In genomic region chr17:34571428-34572130, GRCh38 we compare ENCODE assay signal across 20 cellular contexts. TPM values are rescaled to one million over a fixed set of nuclear protein-coding genes. Genes with fewer than 3 reads are reported as not detected.
DNase-seq lines count a peak whose midpoint lies in the region; ATAC-seq, FAIRE-seq and TF ChIP-seq lines count a peak whose summit lies in the region.
"Had no signal": no experiment of that assay in that cellular context is flagged by ENCODE, and none has a peak within 500 bp of the region (broad histone marks: within the 10 kb centered on the region; RNA-seq: fewer than 3 reads in every experiment).

No MANE protein-coding gene starts in this region.

- no peak overlapping the region for H2AFZ ChIP-seq in HepG2 (ENCODE audit: low read length)
- no peak overlapping the region for H2AFZ ChIP-seq in OCI-LY3 (ENCODE audit: low read depth, low read length)
- H2AFZ ChIP-seq in mammary epithelial cell (ENCODE audit: low read depth, low read length), result no peak overlapping the region

- H3K27ac ChIP-seq in right lobe of liver, result no peak overlapping the region
- no peak overlapping the region for H3K27ac ChIP-seq in HepG2 (ENCODE audit: extremely low read length, insufficient read depth, low read length)
- H3K27ac ChIP-seq in OCI-LY3 (ENCODE audit: low read length), result no peak overlapping the region
- no peak overlapping the region for H3K27ac ChIP-seq in mammary epithelial cell (ENCODE audit: insufficient read depth, low read depth, low read length)
- H3K27ac ChIP-seq: SJCRH30 had no signal

- CTCF ChIA-PET in HepG2 (lab: Yijun Ruan, JAX; ENCODE audit: low intra/inter-chr PET ratio, low total read pairs), result no interaction called here
- CTCF ChIA-PET in mammary epithelial cell (lab: Charles Lee; ENCODE audit: low non-redundant PET), result no interaction called here

- H3K4me1 ChIP-seq in right lobe of liver (no peaks in the 10 kb centered on the region), HepG2 (ENCODE audit: insufficient read depth, low read length) (no peaks in the 10 kb centered on the region), OCI-LY3 (ENCODE audit: low read length) (peaks cover 33% of the 10 kb centered on the region), mammary epithelial cell (ENCODE audit: insufficient read depth, low read length) (no peaks in the 10 kb centered on the region)
- H3K4me1 ChIP-seq: SJCRH30 had no signal

- WGBS in right lobe of liver (ENCODE audit: insufficient coverage, low coverage, low lambda C conversion rate, missing lambda C conversion rate), result 30% methylated on average over 10 of the region's 12 CpGs
- 22% methylated on average over 10 of the region's 12 CpGs for WGBS in HepG2 (ENCODE audit: low lambda C conversion rate)
- 1% methylated on average over 8 of the region's 12 CpGs for WGBS in mammary epithelial cell (ENCODE audit: low coverage, missing lambda C conversion rate)

- no peak for FAIRE-seq in HepG2 (lab: Jason Lieb, UNC)

- BruUV-seq in HepG2 (replicated peaks; lab: Mats Ljungman, UMichigan) (no TSS peak), mammary epithelial cell (replicated peaks; lab: Mats Ljungman, UMichigan) (no TSS peak)

- H3K4me3 ChIP-seq in right lobe of liver (no peak overlapping the region), HepG2 (replicated peaks in 1 of 3; ENCODE audit: insufficient read depth in 1 of 3, low read depth in 2 of 3, low read length in 3 of 3) (no peak overlapping the region), OCI-LY3 (ENCODE audit: low read length) (no peak overlapping the region), mammary epithelial cell (replicated peaks in 1 of 3; ENCODE audit: insufficient read depth in 1 of 3, low read depth in 2 of 3, low read length in 3 of 3) (no peak overlapping the region)
- H3K4me3 ChIP-seq: SJCRH30 had no signal

- in situ Hi-C loops in HepG2 (cut with HindIII; ENCODE audit: extremely low pct_ligation_motif_present, low pct_unique_long_range_greater_than_20kb) (no loop called here), mammary epithelial cell (cut with MboI; ENCODE audit: low sequenced_read_pairs in 2 of 2) (loop anchor here in 1 of 2 donors (25.0 kb wide), 1 partner anchor 109 kb away; no protein-coding TSS in a partner anchor)

- POLR2A ChIA-PET in HepG2 (lab: Yijun Ruan, JAX), result no interaction called here

- no peaks in the 10 kb centered on the region for H3K36me3 Mint-ChIP-seq in nephron (ENCODE audit: low read depth)
- H3K36me3 Mint-ChIP-seq: CD4-positive, alpha-beta memory T cell had no signal

- H3K27me3 ChIP-seq in right lobe of liver (no peaks in the 10 kb centered on the region), HepG2 (ENCODE audit: control insufficient read depth in 1 of 2, insufficient read depth in 2 of 2, low read length in 2 of 2) (peaks cover 0 to 7% of the 10 kb centered on the region in 2 experiments; a peak in 3 of 5 replicates), OCI-LY3 (ENCODE audit: low read depth, low read length) (peaks cover 33% of the 10 kb centered on the region), mammary epithelial cell (ENCODE audit: insufficient read depth, low read length) (peaks cover 2% of the 10 kb centered on the region)

- dilution Hi-C loops in mammary epithelial cell (cut with HindIII; ENCODE audit: low sequenced_read_pairs), result no loop called here

- H3K4me2 ChIP-seq in HepG2 (ENCODE audit: low read depth, low read length), result no peak overlapping the region
- peak overlapping the region; percentile 51 for H3K4me2 ChIP-seq in OCI-LY3 (ENCODE audit: low read length)
- H3K4me2 ChIP-seq in mammary epithelial cell (ENCODE audit: insufficient read depth, low read depth, low read length), result no peak overlapping the region

- H3K4me3 Mint-ChIP-seq in nephron, result peak overlapping the region; percentile 22 to 29 (median 28)
- H3K4me3 Mint-ChIP-seq: CD4-positive, alpha-beta memory T cell had no signal

- H3K36me3 ChIP-seq in right lobe of liver (no peaks in the 10 kb centered on the region), HepG2 (replicated peaks in 1 of 2; ENCODE audit: control insufficient read depth in 1 of 2, insufficient read depth in 2 of 2, low read length in 2 of 2) (no peaks in the 10 kb centered on the region), OCI-LY3 (replicated peaks; ENCODE audit: low read depth, low read length) (no peaks in the 10 kb centered on the region), mammary epithelial cell (ENCODE audit: insufficient read depth, low read length) (no peaks in the 10 kb centered on the region)
- H3K36me3 ChIP-seq: SJCRH30 had no signal

- TF ChIP-seq POLR2A in right lobe of liver (IDR thresholded peaks at IDR 0.05) (no peak), HepG2 (IDR thresholded peaks at IDR 0.05; ENCODE audit: insufficient read depth in 1 of 2, low read depth in 2 of 2, low read length in 2 of 2) (no peak)

- no peak for TF ChIP-seq RAD21 in HepG2 (CRISPR knock-in tag; IDR thresholded peaks at IDR 0.05)

- TF ChIP-seq EP300 in HepG2 (IDR thresholded peaks at IDR 0.05; ENCODE audit: low read depth in 2 of 2, low read length in 2 of 2), result no peak
- no peak for TF ChIP-seq EP300 in HepG2 (CRISPR knock-in tag; IDR thresholded peaks at IDR 0.05; ENCODE audit: borderline replicate concordance)

- DNase-seq in right lobe of liver (peak; percentile 39 to 61 (median 60)), HepG2 (ENCODE audit: low spot score) (no peak), NCI-H1436 (lab: John Stamatoyannopoulos, UW) (no peak), mammary epithelial cell (no peak)
- DNase-seq in NK-92 treated with Interleukin-12 subunit alpha and Interleukin-12 subunit beta, amount 100 ng/mL, for 24 hours (lab: John Stamatoyannopoulos, UW), result no peak
- DNase-seq: Calu3; CD4-positive, alpha-beta memory T cell; DMS79; H7; Kasumi-1; MM.1S; NCI-H1105; NCI-H1694 treated with DMSO at 0.1 percent for 48 hours; NCI-H2107; NCI-H345; NCI-H526; PC-3; SJCRH30 had no signal

- no peaks in the 10 kb centered on the region for H4K20me1 ChIP-seq in HepG2 (ENCODE audit: insufficient read depth, low read length)
- no peaks in the 10 kb centered on the region for H4K20me1 ChIP-seq in OCI-LY3 (ENCODE audit: insufficient read depth, low read length)
- no peaks in the 10 kb centered on the region for H4K20me1 ChIP-seq in mammary epithelial cell (ENCODE audit: insufficient read depth, low read length)

- peaks cover 6% of the 10 kb centered on the region for H3K9me3 Mint-ChIP-seq in nephron

- H3K27ac Mint-ChIP-seq in nephron, result peak overlapping the region in 2 of 3 experiments; percentile 16 to 38
- H3K27ac Mint-ChIP-seq: CD4-positive, alpha-beta memory T cell had no signal

- no peaks in the 10 kb centered on the region for H3K9me3 ChIP-seq in right lobe of liver
- no peaks in the 10 kb centered on the region for H3K9me3 ChIP-seq in HepG2 (ENCODE audit: low read length)
- H3K9me3 ChIP-seq in OCI-LY3 (ENCODE audit: insufficient read depth, low read length), result no peaks in the 10 kb centered on the region
- no peaks in the 10 kb centered on the region for H3K9me3 ChIP-seq in mammary epithelial cell (replicated peaks; ENCODE audit: insufficient read depth, low read length)
- H3K9me3 ChIP-seq: SJCRH30 had no signal

- TF ChIP-seq CTCF in right lobe of liver (IDR thresholded peaks at IDR 0.05), result no peak
- TF ChIP-seq CTCF in HepG2 (CRISPR knock-in tag; IDR thresholded peaks at IDR 0.05), result no peak
- no peak for TF ChIP-seq CTCF in OCI-LY3 (IDR thresholded peaks at IDR 0.05; ENCODE audit: low read depth, low read length)
- TF ChIP-seq CTCF in nephron (IDR thresholded peaks at IDR 0.05; ENCODE audit: unreplicated experiment in 3 of 3), result no peak
- no peak for TF ChIP-seq CTCF in mammary epithelial cell (conservative IDR thresholded peaks at IDR 0.05 in 1 of 2, IDR thresholded peaks at IDR 0.05 in 1 of 2; ENCODE audit: extremely low read depth in 1 of 2, insufficient read depth in 1 of 2, low read depth in 1 of 2, low read length in 2 of 2)

- ATAC-seq in right lobe of liver, result peak; percentile 14 to 65 (median 30)
- ATAC-seq in HepG2, result no peak
- ATAC-seq: PC-3 had no signal

- peaks cover 21% of the 10 kb centered on the region for H3K4me1 Mint-ChIP-seq in nephron
- H3K4me1 Mint-ChIP-seq: CD4-positive, alpha-beta memory T cell had no signal

- peaks cover 49% of the 10 kb centered on the region for H3K27me3 Mint-ChIP-seq in nephron (ENCODE audit: low read depth)

- no peaks in the 10 kb centered on the region for H3K79me2 ChIP-seq in HepG2 (ENCODE audit: insufficient read depth, low read length)
- no peaks in the 10 kb centered on the region for H3K79me2 ChIP-seq in OCI-LY3 (ENCODE audit: low read length)
- no peaks in the 10 kb centered on the region for H3K79me2 ChIP-seq in mammary epithelial cell (ENCODE audit: insufficient read depth, low read length)

- H3K9ac ChIP-seq in HepG2 (ENCODE audit: insufficient read depth, low read depth, low read length) (no peak overlapping the region), OCI-LY3 (ENCODE audit: low read length) (no peak overlapping the region), mammary epithelial cell (ENCODE audit: insufficient read depth, low read length) (no peak overlapping the region)

- intact Hi-C loops in right lobe of liver (cut with DNase I), result no loop called here
- intact Hi-C loops in HepG2 (cut with micrococcal nuclease; ENCODE audit: unreplicated experiment), result no loop called here
- intact Hi-C loops in mammary epithelial cell (cut with micrococcal nuclease), result no loop called here

RNA-seq across cellular contexts. Expression of gene TMEM132E, which starts 7.8 kb away (rescaled TPM):
- total RNA-seq in right lobe of liver (under 1 TPM; 0.31 to 0.56 (median 0.43) TPM), HepG2 (2016; rRNA removed; fragmentation: Illumina TruSeq; extraction: Trizol) (not detected in 2 replicates), mammary epithelial cell (not detected)
- not detected in 2 replicates for total RNA-seq in HepG2 (2016; cell fraction: cytosol; rRNA removed; fragmentation: Illumina TruSeq; extraction: Trizol; ENCODE audit: low read depth)
- not detected in 2 replicates for total RNA-seq in HepG2 (2016; cell fraction: insoluble cytoplasmic fraction; rRNA removed; fragmentation: Illumina TruSeq; extraction: Trizol)
- total RNA-seq in HepG2 (2016; cell fraction: membrane; rRNA removed; fragmentation: Illumina TruSeq; extraction: Trizol), result not detected in 2 replicates
- total RNA-seq in HepG2 (2016; cell fraction: nucleus; rRNA removed; fragmentation: Illumina TruSeq; extraction: Trizol), result not detected in 2 replicates
- polyA plus RNA-seq in HepG2 (2011; rRNA removed) (0.01 TPM in 1 of 2 replicates, not detected in the other), mammary epithelial cell (not detected)
- polyA plus RNA-seq in HepG2 (2011; cell fraction: cytosol; rRNA removed), result not detected in 2 replicates
- not detected in 2 replicates for polyA plus RNA-seq in HepG2 (2011; cell fraction: nucleus; rRNA removed)
- polyA plus RNA-seq in HepG2 (2012), result not detected in 2 replicates
- not detected in 2 replicates for polyA plus RNA-seq in HepG2 (2016; cell fraction: cytosol; fragmentation: Illumina TruSeq; extraction: Trizol; ENCODE audit: low read depth)
- polyA plus RNA-seq in HepG2 (2016; cell fraction: insoluble cytoplasmic fraction; fragmentation: Illumina TruSeq; extraction: Trizol; ENCODE audit: low read depth), result not detected in 2 replicates
- not detected in 2 replicates for polyA plus RNA-seq in HepG2 (2016; cell fraction: membrane; fragmentation: Illumina TruSeq; extraction: Trizol; ENCODE audit: low read depth)
- polyA plus RNA-seq in HepG2 (2016; cell fraction: nucleus; fragmentation: Illumina TruSeq; extraction: Trizol; ENCODE audit: insufficient read depth, low read depth), result not detected in 2 replicates
- not detected in 2 replicates for polyA minus RNA-seq in HepG2 (2011; rRNA and poly(A)+ RNA removed; ENCODE audit: low replicate concordance)
- not detected in 2 replicates for polyA minus RNA-seq in HepG2 (2011; cell fraction: cytosol; rRNA and poly(A)+ RNA removed)
- not detected in 2 replicates for polyA minus RNA-seq in HepG2 (2011; cell fraction: nucleus; rRNA and poly(A)+ RNA removed)
- not detected for polyA minus RNA-seq in mammary epithelial cell
- total RNA-seq: PC-3, SJCRH30 had no signal

Comparison
In these comparisons a context has a peak if more than half of its experiments do, and no peak if none do; other contexts are left out.
1. DNase-seq: peak in right lobe of liver (3 of 3); none in HepG2 (single experiment), NCI-H1436 (single experiment), NK-92 treated with Interleukin-12 subunit alpha and Interleukin-12 subunit beta, amount 100 ng/mL, for 24 hours (single experiment) and mammary epithelial cell (single experiment).